ENCODE assay signal across 8 cellular contexts in genomic region chr1:46527474-46528296, GRCh38. TPM values are rescaled to one million over a fixed set of nuclear protein-coding genes. Genes with fewer than 3 reads are reported as not detected.
DNase-seq lines count a peak whose midpoint lies in the region; ATAC-seq and TF ChIP-seq lines count a peak whose summit lies in the region.

No MANE protein-coding gene starts in this region.

- TF ChIP-seq CTCF in NB4 (IDR thresholded peaks at IDR 0.05; ENCODE audit: low read depth, low read length): peak; percentile 77

- ATAC-seq in GM19025 (IDR thresholded peaks at IDR 0.05; ENCODE audit: low read depth, unreplicated experiment) (peak; percentile 48), left ventricle myocardium superior (peak; percentile 83), sciatic nerve (peak; percentile 87), GM21423 (IDR thresholded peaks at IDR 0.05; ENCODE audit: unreplicated experiment) (no peak)

- intact Hi-C loops in left ventricle myocardium superior (cut with micrococcal nuclease) (loop anchor here (5.0 kb wide), 2 partner anchors 80 to 120 kb away; no protein-coding TSS in a partner anchor), sciatic nerve (cut with DNase I) (loop anchor here (5.0 to 10.0 kb wide), 2 partner anchors 80 to 123 kb away; no protein-coding TSS in a partner anchor)

- no peak for TF ChIP-seq POLR2A in NB4 (IDR thresholded peaks at IDR 0.05; ENCODE audit: extremely low read depth, insufficient read length)

- H3K4me3 ChIP-seq in NB4 (ENCODE audit: low read depth, low read length): no peak overlapping the region

- DNase-seq in Ammon's horn (ENCODE audit: low spot score) (peak; percentile 90), NB4 (ENCODE audit: low read depth) (peak; percentile 76), T-helper 1 cell (peak; percentile 34 to 73 (median 53)), amniotic epithelial cell (ENCODE audit: low read depth) (peak; percentile 52), left ventricle myocardium superior (peak; percentile 90), sciatic nerve (ENCODE audit: low spot score) (peak; percentile 89)

RNA-seq across cellular contexts. Expression of gene KNCN, which starts 23.8 kb away (rescaled TPM):
- not detected for total RNA-seq in left ventricle myocardium superior
- not detected for total RNA-seq in sciatic nerve

RNA-seq across cellular contexts. Expression of gene DMBX1, which starts 38.0 kb away (rescaled TPM):
- total RNA-seq in left ventricle myocardium superior (not detected), sciatic nerve (0.13 TPM)
